18 cellular contexts compared by ENCODE assay signal in the genomic region with DNA sequence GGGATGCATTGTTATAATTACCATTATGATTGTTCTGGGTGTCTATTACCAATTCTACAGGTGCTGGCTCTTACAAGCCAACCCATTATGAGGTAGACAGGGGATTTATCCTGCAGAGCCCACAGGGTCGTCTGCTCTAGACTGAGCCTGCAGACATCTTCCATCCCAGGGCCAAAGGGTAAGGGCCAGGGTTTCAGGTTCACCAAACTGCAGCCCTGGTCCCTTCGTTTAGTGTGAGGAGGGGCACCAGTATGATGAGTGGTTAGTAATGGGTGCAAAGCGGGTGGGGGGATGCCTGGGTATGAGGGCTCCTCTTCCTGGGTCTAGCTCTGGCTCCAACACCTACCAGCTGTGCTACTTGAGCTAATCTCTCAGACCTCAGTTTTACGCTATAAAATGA. TPM values are rescaled to one million over a fixed set of nuclear protein-coding genes. Genes with fewer than 3 reads are reported as not detected.
DNase-seq lines count a peak whose midpoint lies in the region; ATAC-seq and TF ChIP-seq lines count a peak whose summit lies in the region.
"Had no signal": no experiment of that assay in that cellular context is flagged by ENCODE, and none has a peak within 500 bp of the region (broad histone marks: within the 10 kb centered on the region; RNA-seq: fewer than 3 reads in every experiment).

No MANE protein-coding gene starts in this region.

- H3K36me3 ChIP-seq in HEK293 (ENCODE audit: control insufficient read depth in 2 of 2, insufficient read depth in 1 of 2, low read length in 2 of 2) (no peaks in the 10 kb centered on the region), endodermal cell (ENCODE audit: control insufficient read depth, insufficient read depth, low read length) (no peaks in the 10 kb centered on the region), tibial nerve (no peaks in the 10 kb centered on the region), neuronal stem cell (replicated peaks in 1 of 2; ENCODE audit: control insufficient read depth in 2 of 2, insufficient read depth in 2 of 2, low read length in 2 of 2) (no peaks in the 10 kb centered on the region)

- H3K9me3 Mint-ChIP-seq in activated T-cell treated with anti-CD3 and anti-CD28 coated beads, Interleukin-2, amount 50 U/mL, for 24 hours: no peaks in the 10 kb centered on the region
- no peaks in the 10 kb centered on the region for H3K9me3 Mint-ChIP-seq in endodermal cell
- no peaks in the 10 kb centered on the region for H3K9me3 Mint-ChIP-seq in stimulated activated effector memory CD8-positive, alpha-beta T cell treated with anti-CD3 and anti-CD28 coated beads, Interleukin-12 subunit alpha, Interleukin-12 subunit beta, amount 100 ng/mL, for 72 hours
- H3K9me3 Mint-ChIP-seq: naive B cell; stimulated activated naive CD8-positive, alpha-beta T cell treated with anti-CD3 and anti-CD28 coated beads, Interleukin-15, amount 100 ng/mL, for 72 hours had no signal

- no peak overlapping the region for H3K4me2 ChIP-seq in neuronal stem cell (ENCODE audit: insufficient read depth, low read length, poor library complexity, severe bottlenecking)

- no peak overlapping the region for H4K91ac ChIP-seq in neuronal stem cell (ENCODE audit: low read depth, low read length, poor library complexity)

- TF ChIP-seq CTCF in HEK293 (tag by site-specific recombination; IDR thresholded peaks at IDR 0.05) (no peak), endodermal cell (conservative IDR thresholded peaks at IDR 0.05) (no peak), tibial nerve (IDR thresholded peaks at IDR 0.05) (no peak)

- CTCF ChIA-PET in HEK293 (lab: Yijun Ruan, JAX): interaction anchor here (0.7 to 4.9 kb wide), 2 partner anchors 19 to 128 kb away, joined by 6 to 27 read pairs; no protein-coding TSS in a partner anchor

- peaks cover 76% of the 10 kb centered on the region for H3K4me1 Mint-ChIP-seq in activated T-cell treated with anti-CD3 and anti-CD28 coated beads, Interleukin-2, amount 50 U/mL, for 24 hours (ENCODE audit: low read depth)
- peaks cover 24% of the 10 kb centered on the region for H3K4me1 Mint-ChIP-seq in endodermal cell
- peaks cover 79% of the 10 kb centered on the region for H3K4me1 Mint-ChIP-seq in stimulated activated effector memory CD8-positive, alpha-beta T cell treated with anti-CD3 and anti-CD28 coated beads, Interleukin-12 subunit alpha, Interleukin-12 subunit beta, amount 100 ng/mL, for 72 hours

- H3K27ac ChIP-seq in HEK293 (ENCODE audit: extremely low read depth, low read depth, low read length): no peak overlapping the region; the same call in 1 of the 2 replicates
- H3K27ac ChIP-seq in endodermal cell (ENCODE audit: low read depth, low read length): no peak overlapping the region
- H3K27ac ChIP-seq in tibial nerve: peak overlapping the region in 1 of 4 donors; percentile 89
- no peak overlapping the region for H3K27ac ChIP-seq in neuronal stem cell (replicated peaks; ENCODE audit: low read length)
- H3K27ac ChIP-seq: foreskin keratinocyte had no signal

- no peak overlapping the region for H3K14ac ChIP-seq in neuronal stem cell (ENCODE audit: low read length)

- H3K4me1 ChIP-seq in HEK293 (ENCODE audit: control insufficient read depth, insufficient read depth, low read length) (peaks cover 36% of the 10 kb centered on the region), endodermal cell (ENCODE audit: control insufficient read depth, insufficient read depth, low read length) (no peaks in the 10 kb centered on the region), tibial nerve (peaks cover 6 to 88% (median 59%) of the 10 kb centered on the region in 4 donors), neuronal stem cell (ENCODE audit: control insufficient read depth in 2 of 2, insufficient read depth in 1 of 2, low read depth in 1 of 2, low read length in 2 of 2) (peaks cover 12 to 17% of the 10 kb centered on the region in 2 donors)

- no peak overlapping the region for H3K4ac ChIP-seq in neuronal stem cell (ENCODE audit: low read length)

- TF ChIP-seq POLR2A in tibial nerve (IDR thresholded peaks at IDR 0.05): no peak

- H3K27ac Mint-ChIP-seq in activated T-cell treated with anti-CD3 and anti-CD28 coated beads, Interleukin-2, amount 50 U/mL, for 24 hours: peak overlapping the region; percentile 40
- H3K27ac Mint-ChIP-seq in endodermal cell: no peak overlapping the region
- peak overlapping the region; percentile 83 for H3K27ac Mint-ChIP-seq in stimulated activated effector memory CD8-positive, alpha-beta T cell treated with anti-CD3 and anti-CD28 coated beads, Interleukin-12 subunit alpha, Interleukin-12 subunit beta, amount 100 ng/mL, for 72 hours
- H3K27ac Mint-ChIP-seq: stimulated activated naive CD8-positive, alpha-beta T cell treated with anti-CD3 and anti-CD28 coated beads, Interleukin-15, amount 100 ng/mL, for 72 hours had no signal

- H4K8ac ChIP-seq in neuronal stem cell (ENCODE audit: low read depth, low read length): no peak overlapping the region

- WGBS in endodermal cell (ENCODE audit: insufficient coverage in 1 of 2, insufficient read length in 1 of 2), 2 experiments: 86 to 100% methylated on average over 2 to 4 of the region's 4 CpGs
- 85 to 87% methylated on average over 4 of the region's 4 CpGs for WGBS in tibial nerve, 2 donors
- WGBS in neuronal stem cell (ENCODE audit: extremely low coverage in 2 of 2, insufficient read length in 2 of 2, insufficient replicate concordance in 1 of 2), 2 donors: no CpG with 5 or more reads among the region's 4 CpGs

- no peak for TF ChIP-seq EP300 in tibial nerve (IDR thresholded peaks at IDR 0.05)

- no peaks in the 10 kb centered on the region for H3K27me3 Mint-ChIP-seq in activated T-cell treated with anti-CD3 and anti-CD28 coated beads, Interleukin-2, amount 50 U/mL, for 24 hours
- peaks cover 26% of the 10 kb centered on the region for H3K27me3 Mint-ChIP-seq in endodermal cell (ENCODE audit: insufficient read depth)
- H3K27me3 Mint-ChIP-seq: naive B cell; stimulated activated naive CD8-positive, alpha-beta T cell treated with anti-CD3 and anti-CD28 coated beads, Interleukin-15, amount 100 ng/mL, for 72 hours had no signal

- H3K4me3 Mint-ChIP-seq in activated T-cell treated with anti-CD3 and anti-CD28 coated beads, Interleukin-2, amount 50 U/mL, for 24 hours: no peak overlapping the region
- no peak overlapping the region for H3K4me3 Mint-ChIP-seq in endodermal cell
- H3K4me3 Mint-ChIP-seq in stimulated activated effector memory CD8-positive, alpha-beta T cell treated with anti-CD3 and anti-CD28 coated beads, Interleukin-12 subunit alpha, Interleukin-12 subunit beta, amount 100 ng/mL, for 72 hours: peak overlapping the region; percentile 96

- H3K4me3 ChIP-seq in HEK293 (ENCODE audit: low read depth, low read length) (no peak overlapping the region), endodermal cell (ENCODE audit: low read length) (no peak overlapping the region), tibial nerve (no peak overlapping the region), neuronal stem cell (ENCODE audit: low read length in 2 of 2) (no peak overlapping the region)
- H3K4me3 ChIP-seq: lung had no signal

- no peaks in the 10 kb centered on the region for H3K79me1 ChIP-seq in neuronal stem cell (ENCODE audit: low read depth, low read length)

- H2AK5ac ChIP-seq in neuronal stem cell (ENCODE audit: low read depth, low read length): no peak overlapping the region

- H3K9me3 ChIP-seq in HEK293 (ENCODE audit: control insufficient read depth, insufficient read depth, low read depth, low read length): no peaks in the 10 kb centered on the region
- no peaks in the 10 kb centered on the region for H3K9me3 ChIP-seq in endodermal cell (ENCODE audit: control insufficient read depth, low read length)
- no peaks in the 10 kb centered on the region for H3K9me3 ChIP-seq in tibial nerve
- no peaks in the 10 kb centered on the region for H3K9me3 ChIP-seq in neuronal stem cell (replicated peaks in 1 of 2; ENCODE audit: control insufficient read depth in 2 of 2, insufficient read depth in 1 of 2, low read depth in 1 of 2, low read length in 2 of 2)
- H3K9me3 ChIP-seq: Caco-2 had no signal

- H3K27me3 ChIP-seq in endodermal cell (ENCODE audit: control insufficient read depth, insufficient read depth, low read length, poor library complexity, severe bottlenecking) (peaks cover 23% of the 10 kb centered on the region), tibial nerve (no peaks in the 10 kb centered on the region), neuronal stem cell (ENCODE audit: control insufficient read depth in 3 of 3, insufficient read depth in 3 of 3, low read depth in 1 of 3, low read length in 3 of 3) (peaks cover 9 to 37% (median 29%) of the 10 kb centered on the region in 3 experiments)

- H3K18ac ChIP-seq in neuronal stem cell (ENCODE audit: low read length): no peak overlapping the region

- no peak overlapping the region for H2BK12ac ChIP-seq in neuronal stem cell (ENCODE audit: low read length)

- H3K9ac ChIP-seq in endodermal cell (ENCODE audit: extremely low read depth, low read length, poor library complexity, severe bottlenecking) (no peak overlapping the region), neuronal stem cell (ENCODE audit: low read depth, low read length, poor library complexity) (no peak overlapping the region)

- H3K23ac ChIP-seq in neuronal stem cell (ENCODE audit: low read depth, low read length, poor library complexity): no peak overlapping the region

- H2BK15ac ChIP-seq in neuronal stem cell (ENCODE audit: low read length): no peak overlapping the region

- POLR2A ChIA-PET in HEK293 (lab: Yijun Ruan, JAX): interaction anchor here (1.0 to 1.4 kb wide), 2 partner anchors 26 to 269 kb away, joined by 3 read pairs; partner anchors contain the start of gene CIAO1

- no peak overlapping the region for H2BK5ac ChIP-seq in neuronal stem cell (ENCODE audit: low read length)

- DNase-seq in activated T-cell treated with anti-CD3 and anti-CD28 coated beads, Interleukin-2, amount 50 U/mL, for 24 hours: no peak
- no peak for DNase-seq in activated T-cell treated with anti-CD3 and anti-CD28 coated beads for 4 hours
- peak; percentile 35 for DNase-seq in endodermal cell
- DNase-seq in stimulated activated effector memory CD8-positive, alpha-beta T cell treated with anti-CD3 and anti-CD28 coated beads, Interleukin-12 subunit alpha, Interleukin-12 subunit beta, amount 100 ng/mL, for 72 hours (ENCODE audit: low spot score in 2 of 2): no peak
- DNase-seq in tibial nerve (ENCODE audit: low spot score in 2 of 2): no peak
- no peak for DNase-seq in DMS 273 (lab: John Stamatoyannopoulos, UW; ENCODE audit: unreplicated experiment)
- no peak for DNase-seq in neuronal stem cell (ENCODE audit: low spot score)
- DNase-seq: ACHN; activated CD8-positive, alpha-beta memory T cell treated with anti-CD3 and anti-CD28 coated beads for 24 hours; Caco-2; EL; naive B cell; stimulated activated naive CD8-positive, alpha-beta T cell treated with anti-CD3 and anti-CD28 coated beads, Interleukin-15, amount 100 ng/mL, for 72 hours had no signal

- H2AFZ ChIP-seq in neuronal stem cell (ENCODE audit: low read length): no peak overlapping the region

- no peak for ATAC-seq in stimulated activated effector memory CD8-positive, alpha-beta T cell treated with anti-CD3 and anti-CD28 coated beads, Interleukin-12 subunit alpha, Interleukin-12 subunit beta, amount 100 ng/mL, for 72 hours
- ATAC-seq: foreskin keratinocyte; stimulated activated naive CD8-positive, alpha-beta T cell treated with anti-CD3 and anti-CD28 coated beads, Interleukin-15, amount 100 ng/mL, for 72 hours had no signal

- H2BK120ac ChIP-seq in neuronal stem cell (ENCODE audit: low read depth, low read length): no peak overlapping the region

- peaks cover 32% of the 10 kb centered on the region for H3K36me3 Mint-ChIP-seq in activated T-cell treated with anti-CD3 and anti-CD28 coated beads, Interleukin-2, amount 50 U/mL, for 24 hours (ENCODE audit: low read depth)
- no peaks in the 10 kb centered on the region for H3K36me3 Mint-ChIP-seq in endodermal cell (ENCODE audit: low read depth)
- H3K36me3 Mint-ChIP-seq in stimulated activated effector memory CD8-positive, alpha-beta T cell treated with anti-CD3 and anti-CD28 coated beads, Interleukin-12 subunit alpha, Interleukin-12 subunit beta, amount 100 ng/mL, for 72 hours: peaks cover 49% of the 10 kb centered on the region
- H3K36me3 Mint-ChIP-seq: naive B cell had no signal

RNA-seq across cellular contexts. Expression of gene ARID5A, which starts 1.2 kb away (rescaled TPM):
- 1 to 10 TPM; 1.8 to 3.5 TPM for total RNA-seq in endodermal cell
- 6.4 TPM for polyA plus RNA-seq in endodermal cell (2013, experiment 1 of 2)
- 6.9 TPM for polyA plus RNA-seq in endodermal cell (2013, experiment 2 of 2)
- 10 to 100 TPM; 23.8 to 56.4 (median 40.3) TPM for total RNA-seq in tibial nerve
- polyA plus RNA-seq in neuronal stem cell (2013, experiment 1 of 2): 1.7 TPM
- 1.5 TPM for polyA plus RNA-seq in neuronal stem cell (2013, experiment 2 of 2)

RNA-seq across cellular contexts. Expression of gene NEURL3, which starts 30.2 kb away (rescaled TPM):
- not detected for total RNA-seq in endodermal cell
- polyA plus RNA-seq in endodermal cell (2013, experiment 1 of 2): not detected
- not detected for polyA plus RNA-seq in endodermal cell (2013, experiment 2 of 2)
- 1 to 10 TPM in 1 of 4 donors, not detected in 3; 1.5 TPM for total RNA-seq in tibial nerve
- 0.06 TPM for polyA plus RNA-seq in neuronal stem cell (2013, experiment 1 of 2)
- not detected for polyA plus RNA-seq in neuronal stem cell (2013, experiment 2 of 2)
- total RNA-seq: chondrocyte, foreskin keratinocyte, LHCN-M2 had no signal
- polyA plus RNA-seq: foreskin keratinocyte had no signal

Comparison
In these comparisons a context has a peak if more than half of its experiments do, and no peak if none do; other contexts are left out.
1. RNA of gene ARID5A, which starts 1.2 kb away (total RNA-seq): 23.8 to 56.4 TPM in tibial nerve; 1.8 to 3.5 TPM in endodermal cell; every median in the first group is over 4 times any median in the second.